19 cellular contexts compared by ENCODE assay signal in genomic region chr7:96484091-96484490, GRCh38.
"Had no signal": no experiment of that assay in that cellular context is flagged by ENCODE, and none has a peak within 500 bp of the region (broad histone marks: within the 10 kb centered on the region; RNA-seq: fewer than 3 reads in every experiment).

No MANE protein-coding gene starts in this region.

- H3K27me3 ChIP-seq: esophagus muscularis mucosa, gastroesophageal sphincter, neutrophil, right lobe of liver, spleen had no signal

- H3K27me3 Mint-ChIP-seq: dendritic cell treated with granulocyte-macrophage colony-stimulating factor and Interleukin-4, amounts not matched to agents 40 ng/mL and 50 ng/mL, for 4 days; effector memory CD8-positive, alpha-beta T cell; stimulated activated naive B cell treated with anti-CD40 and anti-IgM and Interleukin-4, amounts not matched to agents 10 μg/mL and 1 μg/mL and 100 μg/mL, for 72 hours had no signal

- H3K4me3 Mint-ChIP-seq: dendritic cell treated with granulocyte-macrophage colony-stimulating factor and Interleukin-4, amounts not matched to agents 40 ng/mL and 50 ng/mL, for 4 days; effector memory CD8-positive, alpha-beta T cell; naive thymus-derived CD8-positive, alpha-beta T cell; stimulated activated naive B cell treated with anti-CD40 and anti-IgM and Interleukin-4, amounts not matched to agents 10 μg/mL and 1 μg/mL and 100 μg/mL, for 72 hours had no signal

- H3K4me1 ChIP-seq: esophagus muscularis mucosa, gastroesophageal sphincter, psoas muscle, spleen had no signal

- H3K4me3 ChIP-seq: esophagus muscularis mucosa, gastroesophageal sphincter, mucosa of descending colon, psoas muscle, right lobe of liver, spleen had no signal

- ATAC-seq: effector memory CD8-positive, alpha-beta T cell; gastroesophageal sphincter; mucosa of descending colon; psoas muscle; stimulated activated naive B cell treated with anti-CD40 and anti-IgM and Interleukin-4, amounts not matched to agents 10 μg/mL and 1 μg/mL and 100 μg/mL, for 72 hours had no signal

- H3K4me1 Mint-ChIP-seq: stimulated activated naive B cell treated with anti-CD40 and anti-IgM and Interleukin-4, amounts not matched to agents 10 μg/mL and 1 μg/mL and 100 μg/mL, for 72 hours had no signal

- H3K36me3 ChIP-seq: esophagus muscularis mucosa, gastroesophageal sphincter, neutrophil, right lobe of liver, spleen had no signal

- H3K27ac Mint-ChIP-seq: dendritic cell treated with granulocyte-macrophage colony-stimulating factor and Interleukin-4, amounts not matched to agents 40 ng/mL and 50 ng/mL, for 4 days; effector memory CD8-positive, alpha-beta T cell; naive thymus-derived CD8-positive, alpha-beta T cell had no signal

- DNase-seq: effector memory CD8-positive, alpha-beta T cell; glutamatergic neuron; islet precursor cell; mucosa of descending colon; naive thymus-derived CD8-positive, alpha-beta T cell; psoas muscle; retina; right lobe of liver; spleen; stimulated activated CD4-positive, alpha-beta T cell treated with anti-CD3 and anti-CD28 coated beads, Interleukin-15, amount 100 ng/mL, for 24 hours; stimulated activated CD4-positive, alpha-beta T cell treated with anti-CD3 and anti-CD28 coated beads, Interleukin-1b, Interleukin-23, amount 100 ng/mL, for 48 hours; stimulated activated CD4-positive, alpha-beta T cell treated with anti-CD3 and anti-CD28 coated beads, Interleukin-4, amount 100 ng/mL, for 24 hours; stimulated activated naive B cell treated with anti-CD40 and anti-IgM and Interleukin-4, amounts not matched to agents 10 μg/mL and 1 μg/mL and 100 μg/mL, for 72 hours; trophoblast cell had no signal

- H3K27ac ChIP-seq: epithelial cell of prostate, esophagus muscularis mucosa, gastroesophageal sphincter, neutrophil, psoas muscle, right lobe of liver, spleen had no signal

- H3K9me3 ChIP-seq: esophagus muscularis mucosa, gastroesophageal sphincter, mucosa of descending colon, neutrophil, psoas muscle, right lobe of liver, spleen had no signal

- H3K9me3 Mint-ChIP-seq: dendritic cell treated with granulocyte-macrophage colony-stimulating factor and Interleukin-4, amounts not matched to agents 40 ng/mL and 50 ng/mL, for 4 days; effector memory CD8-positive, alpha-beta T cell; naive thymus-derived CD8-positive, alpha-beta T cell; stimulated activated naive B cell treated with anti-CD40 and anti-IgM and Interleukin-4, amounts not matched to agents 10 μg/mL and 1 μg/mL and 100 μg/mL, for 72 hours had no signal

- H3K36me3 Mint-ChIP-seq: naive thymus-derived CD8-positive, alpha-beta T cell; stimulated activated naive B cell treated with anti-CD40 and anti-IgM and Interleukin-4, amounts not matched to agents 10 μg/mL and 1 μg/mL and 100 μg/mL, for 72 hours had no signal
